12 cellular contexts compared by ENCODE assay signal in the genomic region with DNA sequence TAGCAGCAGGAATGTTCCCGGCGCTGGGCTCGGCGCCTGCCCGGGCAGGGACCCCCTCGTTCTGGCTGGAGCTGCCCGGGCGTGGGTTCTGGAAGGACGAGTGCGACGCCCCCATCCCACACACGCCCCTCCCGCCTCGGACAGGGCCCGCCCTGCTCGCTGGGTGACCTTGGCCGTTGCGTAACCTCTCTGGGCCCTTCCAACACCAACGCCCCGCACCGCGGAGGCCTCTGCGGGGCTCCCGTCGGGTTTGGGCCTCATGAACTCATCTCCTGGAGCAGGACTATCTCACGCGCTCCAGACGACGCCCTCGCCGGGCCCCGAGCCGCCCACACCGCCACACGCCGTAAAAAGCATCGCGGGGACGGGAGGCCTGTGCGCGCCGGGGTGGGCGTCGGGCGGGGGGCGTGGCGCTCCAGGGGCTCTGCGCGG. TPM values are rescaled to one million over a fixed set of nuclear protein-coding genes. Genes with fewer than 3 reads are reported as not detected.
DNase-seq lines count a peak whose midpoint lies in the region; ATAC-seq and TF ChIP-seq lines count a peak whose summit lies in the region.
"Had no signal": no experiment of that assay in that cellular context is flagged by ENCODE, and none has a peak within 500 bp of the region (broad histone marks: within the 10 kb centered on the region; RNA-seq: fewer than 3 reads in every experiment).

No MANE protein-coding gene starts in this region.

- peaks cover 7% of the 10 kb centered on the region; the same call in 1 of the 3 replicates for H3K4me1 Mint-ChIP-seq in GM23338
- H3K4me1 Mint-ChIP-seq in activated T-helper 2 cell treated with anti-CD3 and anti-CD28 coated beads, Interferon-gamma antibody, Interleukin-2, Interleukin-4, amounts not matched to agents 10 μg/mL and 5 μg/mL and 100 μg/mL, durations not matched to agents 14 hours and 24 hours and 36 hours (ENCODE audit: low read depth) = no peaks in the 10 kb centered on the region

- no peaks in the 10 kb centered on the region for H3K9me2 ChIP-seq in GM23338 (ENCODE audit: insufficient read depth)

- H3K9me3 Mint-ChIP-seq in GM23338 = peaks cover 10% of the 10 kb centered on the region; the same call in 2 of the 3 replicates
- peaks cover 8% of the 10 kb centered on the region for H3K9me3 Mint-ChIP-seq in activated T-helper 2 cell treated with anti-CD3 and anti-CD28 coated beads, Interferon-gamma antibody, Interleukin-2, Interleukin-4, amounts not matched to agents 10 μg/mL and 5 μg/mL and 100 μg/mL, durations not matched to agents 14 hours and 24 hours and 36 hours

- H3K79me2 ChIP-seq in GM23338 (replicated peaks; ENCODE audit: insufficient read depth) = no peaks in the 10 kb centered on the region

- no peaks in the 10 kb centered on the region for H3F3A ChIP-seq in GM23338 (replicated peaks; ENCODE audit: low read depth)

- peaks cover 8% of the 10 kb centered on the region for H3K27me3 Mint-ChIP-seq in GM23338 (ENCODE audit: insufficient read depth, low read depth, poor library complexity)
- peaks cover 13% of the 10 kb centered on the region for H3K27me3 Mint-ChIP-seq in activated T-helper 2 cell treated with anti-CD3 and anti-CD28 coated beads, Interferon-gamma antibody, Interleukin-2, Interleukin-4, amounts not matched to agents 10 μg/mL and 5 μg/mL and 100 μg/mL, durations not matched to agents 14 hours and 24 hours and 36 hours (ENCODE audit: low read depth)

- H3K4me3 ChIP-seq in GM23338 (peak overlapping the region; percentile 45; the same call in 1 of the 2 replicates), spleen (peak overlapping the region in 5 of 8 donors; percentile 0 to 46 (median 13))
- H3K4me3 ChIP-seq: PC-9 had no signal

- TF ChIP-seq POLR2A in spleen (IDR thresholded peaks at IDR 0.05) = no peak

- H3K36me3 Mint-ChIP-seq in GM23338 (ENCODE audit: low read depth) = peaks cover 4% of the 10 kb centered on the region; the same call in 1 of the 3 replicates
- H3K36me3 Mint-ChIP-seq in activated T-helper 2 cell treated with anti-CD3 and anti-CD28 coated beads, Interferon-gamma antibody, Interleukin-2, Interleukin-4, amounts not matched to agents 10 μg/mL and 5 μg/mL and 100 μg/mL, durations not matched to agents 14 hours and 24 hours and 36 hours (ENCODE audit: low read depth) = no peaks in the 10 kb centered on the region

- no peak overlapping the region for H3K27ac ChIP-seq in GM23338 (ENCODE audit: low read depth)
- peak overlapping the region; percentile 83 for H3K27ac ChIP-seq in layer of hippocampus (ENCODE audit: low read depth, low read length)
- H3K27ac ChIP-seq in spleen = peak overlapping the region in 6 of 8 donors; percentile 51 to 81 (median 72)
- H3K27ac ChIP-seq: PC-9 had no signal

- peaks cover 0 to 10% (median 8%) of the 10 kb centered on the region in 8 donors for H3K9me3 ChIP-seq in spleen

- DNase-seq in GM23338 (ENCODE audit: low spot score) (peak; percentile 43), dedifferentiated amniotic fluid mesenchymal stem cell (ENCODE audit: extremely low spot score) (peak; percentile 22), spleen (no peak), NCI-H1436 treated with DMSO at 0.1 percent for 48 hours (lab: John Stamatoyannopoulos, UW) (no peak)
- DNase-seq in activated T-helper 2 cell treated with anti-CD3 and anti-CD28 coated beads, Interferon-gamma antibody, Interleukin-2, Interleukin-4, amounts not matched to agents 10 μg/mL and 5 μg/mL and 100 μg/mL, durations not matched to agents 14 hours and 24 hours and 36 hours (ENCODE audit: low spot score) = no peak
- DNase-seq in central memory CD4-positive, alpha-beta T cell = no peak
- DNase-seq: mesendoderm, PC-9, trophoblast cell had no signal

- no peak overlapping the region for H2AFZ ChIP-seq in GM23338
- H2AFZ ChIP-seq: PC-9 had no signal

- H3K4me2 ChIP-seq in GM23338 = peak overlapping the region; percentile 72
- H3K4me2 ChIP-seq: PC-9 had no signal

- H3K27me3 ChIP-seq in GM23338 (ENCODE audit: insufficient read depth) (peaks cover 7% of the 10 kb centered on the region; the same call in 1 of the 2 replicates), layer of hippocampus (ENCODE audit: control insufficient read depth, insufficient read depth, low read length) (no peaks in the 10 kb centered on the region), spleen (replicated peaks in 1 of 7) (peaks cover 0 to 55% (median 18%) of the 10 kb centered on the region in 7 donors)

- H3K4me3 Mint-ChIP-seq in GM23338 = no peak overlapping the region
- no peak overlapping the region for H3K4me3 Mint-ChIP-seq in activated T-helper 2 cell treated with anti-CD3 and anti-CD28 coated beads, Interferon-gamma antibody, Interleukin-2, Interleukin-4, amounts not matched to agents 10 μg/mL and 5 μg/mL and 100 μg/mL, durations not matched to agents 14 hours and 24 hours and 36 hours (ENCODE audit: low read depth)

- WGBS in spleen, 5 donors = 20 to 60% (median 26%) methylated on average over 5 to 49 of the region's 49 CpGs

- no peak for TF ChIP-seq CTCF in GM23338 (conservative IDR thresholded peaks at IDR 0.05; ENCODE audit: low read depth in 2 of 2)
- TF ChIP-seq CTCF in spleen (IDR thresholded peaks at IDR 0.05 in 8 of 11, conservative IDR thresholded peaks at IDR 0.05 in 3 of 11) = no peak

- H4K20me1 ChIP-seq in GM23338 (replicated peaks; ENCODE audit: insufficient read depth) = no peaks in the 10 kb centered on the region

- ATAC-seq in GM23338 (peak; percentile 28), HG03108 (IDR thresholded peaks at IDR 0.05; ENCODE audit: unreplicated experiment) (no peak)

- H3K27ac Mint-ChIP-seq in GM23338 = no peak overlapping the region
- H3K27ac Mint-ChIP-seq in activated T-helper 2 cell treated with anti-CD3 and anti-CD28 coated beads, Interferon-gamma antibody, Interleukin-2, Interleukin-4, amounts not matched to agents 10 μg/mL and 5 μg/mL and 100 μg/mL, durations not matched to agents 14 hours and 24 hours and 36 hours = no peak overlapping the region

- intact Hi-C loops in spleen (cut with DNase I; ENCODE audit: low total_unique reads) = no loop called here
- intact Hi-C loops in activated T-helper 2 cell treated with anti-CD3 and anti-CD28 coated beads, Interferon-gamma antibody, Interleukin-2, Interleukin-4, amounts not matched to agents 10 μg/mL and 5 μg/mL and 100 μg/mL, durations not matched to agents 14 hours and 24 hours and 36 hours (cut with micrococcal nuclease) = no loop called here

- H3K4me1 ChIP-seq in GM23338 (ENCODE audit: insufficient read depth) (peaks cover 5% of the 10 kb centered on the region; the same call in 1 of the 2 replicates), spleen (peaks cover 8 to 59% (median 38%) of the 10 kb centered on the region in 6 donors)

- H3K36me3 ChIP-seq in GM23338 (ENCODE audit: insufficient read depth) (no peaks in the 10 kb centered on the region), spleen (peaks cover 0 to 6% (median 0%) of the 10 kb centered on the region in 6 donors)

RNA-seq across cellular contexts. Expression of a gene that starts 10.4 kb away (rescaled TPM):
- total RNA-seq in GM23338 (2014; rRNA removed; shearing (Covaris generic)) = 21.7 and 26.1 TPM in 2 replicates
- polyA plus RNA-seq in GM23338 (2016; fragmentation: Nextera tagmentation; extraction: Ambion mirVana) = 3.8 and 4.8 TPM in 2 replicates
- 10 to 100 TPM; 19.9 to 80.1 (median 30.0) TPM for total RNA-seq in spleen
- 10 to 100 TPM in 1 of 3 donors, 1 to 10 TPM in 2; 6.0 to 24.1 (median 7.0) TPM for polyA plus RNA-seq in spleen
- not detected in 2 replicates for total RNA-seq in activated T-helper 2 cell treated with anti-CD3 and anti-CD28 coated beads, Interferon-gamma antibody, Interleukin-2, Interleukin-4, amounts not matched to agents 10 μg/mL and 5 μg/mL and 100 μg/mL, durations not matched to agents 14 hours and 24 hours and 36 hours

RNA-seq across cellular contexts. Expression of a gene that starts 23.8 kb away (rescaled TPM):
- total RNA-seq in GM23338 (2014; rRNA removed; shearing (Covaris generic)) = not detected in 2 replicates
- polyA plus RNA-seq in GM23338 (2016; fragmentation: Nextera tagmentation; extraction: Ambion mirVana) (0.21 and 0.34 TPM in 2 replicates), spleen (under 1 TPM; 0.24 to 0.70 (median 0.27) TPM)
- 1 to 10 TPM in 2 of 7 donors, under 1 TPM in 3, not detected in 2; 0.46 to 2.5 (median 0.60) TPM for total RNA-seq in spleen
- total RNA-seq in activated T-helper 2 cell treated with anti-CD3 and anti-CD28 coated beads, Interferon-gamma antibody, Interleukin-2, Interleukin-4, amounts not matched to agents 10 μg/mL and 5 μg/mL and 100 μg/mL, durations not matched to agents 14 hours and 24 hours and 36 hours = not detected in 2 replicates
- total RNA-seq: MCF 10A, PC-9 had no signal

RNA-seq across cellular contexts. Expression of a gene that starts 31.8 kb away (rescaled TPM):
- total RNA-seq in GM23338 (2014; rRNA removed; shearing (Covaris generic)) = 0.23 and 0.28 TPM in 2 replicates
- polyA plus RNA-seq in GM23338 (2016; fragmentation: Nextera tagmentation; extraction: Ambion mirVana) (0.27 and 0.40 TPM in 2 replicates), spleen (under 1 TPM in 1 of 3 donors, not detected in 2; 0.13 TPM)
- not detected for total RNA-seq in spleen
- not detected in 2 replicates for total RNA-seq in activated T-helper 2 cell treated with anti-CD3 and anti-CD28 coated beads, Interferon-gamma antibody, Interleukin-2, Interleukin-4, amounts not matched to agents 10 μg/mL and 5 μg/mL and 100 μg/mL, durations not matched to agents 14 hours and 24 hours and 36 hours

RNA-seq across cellular contexts. Expression of a gene that starts 42.9 kb away (rescaled TPM):
- 10.1 and 12.5 TPM in 2 replicates for total RNA-seq in GM23338 (2014; rRNA removed; shearing (Covaris generic))
- polyA plus RNA-seq in GM23338 (2016; fragmentation: Nextera tagmentation; extraction: Ambion mirVana) = 2.9 and 3.1 TPM in 2 replicates
- 10 to 100 TPM; 11.5 to 43.4 (median 16.6) TPM for total RNA-seq in spleen
- polyA plus RNA-seq in spleen = 10 to 100 TPM in 2 of 3 donors, 1 to 10 TPM in 1; 5.6 to 31.2 (median 10.9) TPM
- 6.9 and 8.0 TPM in 2 replicates for total RNA-seq in activated T-helper 2 cell treated with anti-CD3 and anti-CD28 coated beads, Interferon-gamma antibody, Interleukin-2, Interleukin-4, amounts not matched to agents 10 μg/mL and 5 μg/mL and 100 μg/mL, durations not matched to agents 14 hours and 24 hours and 36 hours

RNA-seq across cellular contexts. Expression of a gene that starts 56.1 kb away (rescaled TPM):
- 80.5 and 112 TPM in 2 replicates for total RNA-seq in GM23338 (2014; rRNA removed; shearing (Covaris generic))
- polyA plus RNA-seq in GM23338 (2016; fragmentation: Nextera tagmentation; extraction: Ambion mirVana) (91.7 and 95.7 TPM in 2 replicates), spleen (10 to 100 TPM; 38.1 to 55.3 (median 45.0) TPM)
- total RNA-seq in spleen = 10 to 100 TPM; 49.2 to 95.1 (median 57.7) TPM
- total RNA-seq in activated T-helper 2 cell treated with anti-CD3 and anti-CD28 coated beads, Interferon-gamma antibody, Interleukin-2, Interleukin-4, amounts not matched to agents 10 μg/mL and 5 μg/mL and 100 μg/mL, durations not matched to agents 14 hours and 24 hours and 36 hours = 83.2 and 89.4 TPM in 2 replicates

Comparison
In these comparisons a context has a peak if more than half of its experiments do, and no peak if none do; other contexts are left out.
1. DNase-seq: peak in GM23338 (single experiment) and dedifferentiated amniotic fluid mesenchymal stem cell (single experiment); none in spleen (single experiment), NCI-H1436 treated with DMSO at 0.1 percent for 48 hours (single experiment), activated T-helper 2 cell treated with anti-CD3 and anti-CD28 coated beads, Interferon-gamma antibody, Interleukin-2, Interleukin-4, amounts not matched to agents 10 μg/mL and 5 μg/mL and 100 μg/mL, durations not matched to agents 14 hours and 24 hours and 36 hours (single experiment) and central memory CD4-positive, alpha-beta T cell (single experiment).
2. RNA of a gene that starts 10.4 kb away (total RNA-seq): 19.9 to 80.1 TPM in spleen and 21.7 to 26.1 TPM in GM23338; not detected in activated T-helper 2 cell treated with anti-CD3 and anti-CD28 coated beads, Interferon-gamma antibody, Interleukin-2, Interleukin-4, amounts not matched to agents 10 μg/mL and 5 μg/mL and 100 μg/mL, durations not matched to agents 14 hours and 24 hours and 36 hours; every median in the first group is over 10 times any median in the second.